In genomic region chr18:47944972-47945843, GRCh38 we compare ENCODE assay signal across 11 cellular contexts. TPM values are rescaled to one million over a fixed set of nuclear protein-coding genes. Genes with fewer than 3 reads are reported as not detected.
DNase-seq lines count a peak whose midpoint lies in the region; ATAC-seq, FAIRE-seq and TF ChIP-seq lines count a peak whose summit lies in the region.
"Had no signal": no experiment of that assay in that cellular context is flagged by ENCODE, and none has a peak within 500 bp of the region (broad histone marks: within the 10 kb centered on the region; RNA-seq: fewer than 3 reads in every experiment).

No MANE protein-coding gene starts in this region.

- H3K27ac Mint-ChIP-seq in MCF 10A (ENCODE audit: low read depth, unreplicated experiment), result peak overlapping the region; percentile 42

- H3K36me3 ChIP-seq in breast epithelium, result no peaks in the 10 kb centered on the region
- H3K36me3 ChIP-seq: ovary had no signal

- TF ChIP-seq CTCF in MCF 10A (IDR thresholded peaks at IDR 0.05; ENCODE audit: unreplicated experiment) (no peak), breast epithelium (IDR thresholded peaks at IDR 0.05) (no peak)

- peak overlapping the region; percentile 47 for H3K4me3 Mint-ChIP-seq in MCF 10A (ENCODE audit: unreplicated experiment)

- ATAC-seq in esophagus mucosa (peak; percentile 75), HG02884 (IDR thresholded peaks at IDR 0.05; ENCODE audit: unreplicated experiment) (no peak), HG03175 (IDR thresholded peaks at IDR 0.05; ENCODE audit: unreplicated experiment) (no peak)

- no peaks in the 10 kb centered on the region for H3K9me3 ChIP-seq in breast epithelium
- H3K9me3 ChIP-seq: ovary had no signal

- peak; percentile 69 for FAIRE-seq in RCC 7860 (lab: Jason Lieb, UNC)
- FAIRE-seq in urothelium cell line (lab: Jason Lieb, UNC), result no peak
- FAIRE-seq: kidney had no signal

- no peaks in the 10 kb centered on the region for H3K9me3 Mint-ChIP-seq in MCF 10A (ENCODE audit: unreplicated experiment)

- no peaks in the 10 kb centered on the region for H3K4me1 ChIP-seq in breast epithelium

- H3K27me3 ChIP-seq in breast epithelium, result no peaks in the 10 kb centered on the region
- H3K27me3 ChIP-seq: ovary had no signal

- no peaks in the 10 kb centered on the region for H3K27me3 Mint-ChIP-seq in MCF 10A (ENCODE audit: insufficient read depth, unreplicated experiment)

- H3K4me3 ChIP-seq in breast epithelium, result no peak overlapping the region
- H3K4me3 ChIP-seq: ovary had no signal

- no peak for TF ChIP-seq POLR2A in breast epithelium (IDR thresholded peaks at IDR 0.05)

- peaks cover 13% of the 10 kb centered on the region for H3K4me1 Mint-ChIP-seq in MCF 10A (ENCODE audit: insufficient read depth, unreplicated experiment)

- intact Hi-C loops in MCF 10A (cut with micrococcal nuclease), result no loop called here
- intact Hi-C loops in breast epithelium (cut with DNase I; ENCODE audit: low total_unique reads), result no loop called here

- BruUV-seq in MCF 10A (replicated peaks; lab: Mats Ljungman, UMichigan), result no TSS peak

- no peak overlapping the region for H3K27ac ChIP-seq in breast epithelium
- H3K27ac ChIP-seq: ovary had no signal

- CTCF ChIA-PET in MCF 10A (lab: Yijun Ruan, JAX), result interaction anchor here (1.9 kb wide), 1 partner anchor 62 kb away, joined by 9 read pairs; no protein-coding TSS in a partner anchor

- DNase-seq in MCF 10A (ENCODE audit: unreplicated experiment), result peak; percentile 93
- DNase-seq in breast epithelium (ENCODE audit: low spot score in 2 of 2), result no peak
- DNase-seq in RCC 7860 (ENCODE audit: low spot score), result peak; percentile 26
- peak; percentile 58 for DNase-seq in urothelium cell line (ENCODE audit: low spot score)
- DNase-seq in NCI-H1930 (lab: John Stamatoyannopoulos, UW), result no peak
- DNase-seq: effector CD4-positive, alpha-beta T cell; kidney; ovary had no signal

- POLR2A ChIA-PET in MCF 10A (lab: Yijun Ruan, JAX), result interaction anchor here (0.6 to 3.4 kb wide), 6 partner anchors 8 to 59 kb away, joined by 3 to 30 read pairs (median 6); partner anchors contain the start of gene SMAD2

- H3K36me3 Mint-ChIP-seq in MCF 10A (ENCODE audit: insufficient read depth, unreplicated experiment), result no peaks in the 10 kb centered on the region

RNA-seq across cellular contexts. Expression of gene SMAD2, which starts 14.7 kb away (rescaled TPM):
- 148 and 167 TPM in 2 replicates for total RNA-seq in MCF 10A (2022)
- 100 to 1,000 TPM in 1 of 3 donors, 10 to 100 TPM in 2; 35.1 to 101 (median 73.6) TPM for total RNA-seq in breast epithelium
- total RNA-seq in esophagus mucosa, result 87.2 TPM

Comparison
In these comparisons a context has a peak if more than half of its experiments do, and no peak if none do; other contexts are left out.
1. DNase-seq: peak in MCF 10A (single experiment), RCC 7860 (single experiment) and urothelium cell line (single experiment); none in breast epithelium (0 of 2) and NCI-H1930 (0 of 2).